Comparison of ENCODE assay signal across 26 cellular contexts in the genomic region with DNA sequence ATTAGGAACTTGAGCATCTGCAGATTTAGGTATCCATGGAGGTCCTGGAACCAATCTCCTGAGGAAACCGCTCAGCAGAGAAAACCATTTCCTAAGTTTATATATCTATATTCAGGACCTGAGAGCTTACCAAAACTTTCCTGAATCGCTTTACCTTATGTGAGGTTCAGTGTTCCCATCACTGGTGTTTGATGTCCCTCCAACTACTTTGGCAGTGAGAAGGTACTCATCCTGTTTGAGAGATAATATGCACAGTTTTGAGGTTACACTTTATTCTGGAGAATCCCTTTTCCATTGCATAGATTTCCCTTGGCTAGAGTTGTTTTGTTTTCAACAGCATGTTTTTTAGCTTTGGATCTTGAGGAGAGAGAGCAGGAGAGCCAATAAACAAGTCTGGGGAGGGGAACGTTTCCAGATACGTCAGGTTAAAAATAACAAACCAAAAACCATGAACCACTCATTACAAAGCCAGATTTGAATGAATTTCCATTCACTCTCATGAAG. TPM values are rescaled to one million over a fixed set of nuclear protein-coding genes. Genes with fewer than 3 reads are reported as not detected.
DNase-seq lines count a peak whose midpoint lies in the region; ATAC-seq, FAIRE-seq and TF ChIP-seq lines count a peak whose summit lies in the region.
"Had no signal": no experiment of that assay in that cellular context is flagged by ENCODE, and none has a peak within 500 bp of the region (broad histone marks: within the 10 kb centered on the region; RNA-seq: fewer than 3 reads in every experiment).

No MANE protein-coding gene starts in this region.

- H3K27me3 Mint-ChIP-seq in activated T-cell treated with anti-CD3 and anti-CD28 coated beads, Interleukin-2, amount 50 U/mL, for 24 hours = no peaks in the 10 kb centered on the region
- H3K27me3 Mint-ChIP-seq in activated T-helper 2 cell treated with anti-CD3 and anti-CD28 coated beads, Interferon-gamma antibody, Interleukin-2, Interleukin-4, amounts not matched to agents 10 μg/mL and 5 μg/mL and 100 μg/mL, durations not matched to agents 14 hours and 24 hours and 36 hours (ENCODE audit: low read depth) = no peaks in the 10 kb centered on the region
- no peaks in the 10 kb centered on the region for H3K27me3 Mint-ChIP-seq in effector memory CD8-positive, alpha-beta T cell
- H3K27me3 Mint-ChIP-seq: brain; CD4-positive, alpha-beta memory T cell had no signal

- no peak overlapping the region for H2BK5ac ChIP-seq in trophoblast cell (ENCODE audit: low read depth, low read length, poor library complexity)

- no peak for ATAC-seq in effector memory CD8-positive, alpha-beta T cell (replicated peaks)
- ATAC-seq: A549; activated T-cell treated with anti-CD3 and anti-CD28 coated beads, Interleukin-2, amount 50 U/mL, for 72 hours; pancreas had no signal

- H2AFZ ChIP-seq in trophoblast cell (ENCODE audit: insufficient read depth, low read length, poor library complexity) = no peak overlapping the region

- peak overlapping the region; percentile 22 for H2BK120ac ChIP-seq in trophoblast cell (ENCODE audit: insufficient read depth, low read length, poor library complexity)

- no peak for DNase-seq in activated T-cell treated with anti-CD3 and anti-CD28 coated beads, Interleukin-2, amount 50 U/mL, for 24 hours
- no peak for DNase-seq in activated T-cell treated with anti-CD3 and anti-CD28 coated beads, Interleukin-2, amount 50 U/mL, for 1 hour
- no peak for DNase-seq in GM12892 (ENCODE audit: insufficient read length)
- no peak for DNase-seq in activated T-helper 2 cell treated with anti-CD3 and anti-CD28 coated beads, Interferon-gamma antibody, Interleukin-2, Interleukin-4, amounts not matched to agents 10 μg/mL and 5 μg/mL and 100 μg/mL, durations not matched to agents 14 hours and 24 hours and 36 hours (ENCODE audit: low spot score)
- DNase-seq in trophoblast cell = no peak
- DNase-seq in NCI-H1930 (lab: John Stamatoyannopoulos, UW) = no peak
- DNase-seq in effector memory CD8-positive, alpha-beta T cell = no peak
- no peak for DNase-seq in globus pallidus (ENCODE audit: low spot score)
- DNase-seq: activated CD4-positive, CD25-positive, alpha-beta regulatory T cell treated with anti-CD3 and anti-CD28 coated beads, Interleukin-2, amount 50 U/mL, for 72 hours; activated T-cell treated with anti-CD3 and anti-CD28 coated beads, Interleukin-2, amount 50 U/mL, for 72 hours; AML-193; CD4-positive, alpha-beta memory T cell; NCI-H146; pancreas; RPMI8226; stimulated activated CD4-positive, alpha-beta T cell treated with anti-CD3 and anti-CD28 coated beads, Interleukin-2, amount 100 ng/mL, for 24 hours; substantia nigra had no signal

- H3K79me2 ChIP-seq in trophoblast cell (ENCODE audit: control insufficient read depth, insufficient read depth, low read length, poor library complexity) = peaks cover 3% of the 10 kb centered on the region

- no peak overlapping the region for H4K12ac ChIP-seq in trophoblast cell (ENCODE audit: low read depth, low read length)

- no peak overlapping the region for H3K14ac ChIP-seq in trophoblast cell (ENCODE audit: low read length)

- H3K4me1 ChIP-seq in trophoblast cell (ENCODE audit: control insufficient read depth in 1 of 2, insufficient read depth in 2 of 2, low read length in 2 of 2) = peaks cover 0 to 5% of the 10 kb centered on the region in 2 experiments
- H3K4me1 ChIP-seq: pancreas, vagina had no signal

- H3K9ac ChIP-seq in trophoblast cell (ENCODE audit: low read length) = no peak overlapping the region

- peaks cover 52% of the 10 kb centered on the region for H3K36me3 Mint-ChIP-seq in activated T-cell treated with anti-CD3 and anti-CD28 coated beads, Interleukin-2, amount 50 U/mL, for 24 hours (ENCODE audit: low read depth)
- peaks cover 59% of the 10 kb centered on the region for H3K36me3 Mint-ChIP-seq in activated T-helper 2 cell treated with anti-CD3 and anti-CD28 coated beads, Interferon-gamma antibody, Interleukin-2, Interleukin-4, amounts not matched to agents 10 μg/mL and 5 μg/mL and 100 μg/mL, durations not matched to agents 14 hours and 24 hours and 36 hours (ENCODE audit: low read depth)
- no peaks in the 10 kb centered on the region for H3K36me3 Mint-ChIP-seq in effector memory CD8-positive, alpha-beta T cell (ENCODE audit: insufficient read depth)
- H3K36me3 Mint-ChIP-seq: CD4-positive, alpha-beta memory T cell had no signal

- H2BK12ac ChIP-seq in trophoblast cell (ENCODE audit: low read length) = peak overlapping the region; percentile 87

- no peak overlapping the region for H3K18ac ChIP-seq in trophoblast cell (ENCODE audit: low read length)

- H3K4me3 ChIP-seq in trophoblast cell (ENCODE audit: low read depth, low read length) = no peak overlapping the region
- H3K4me3 ChIP-seq: A549, pancreas, SK-N-MC, vagina had no signal

- H3K27me3 ChIP-seq in trophoblast cell (ENCODE audit: insufficient read depth, low read length) = no peaks in the 10 kb centered on the region
- H3K27me3 ChIP-seq: pancreas, vagina had no signal

- H3K4me2 ChIP-seq in trophoblast cell (ENCODE audit: low read length) = no peak overlapping the region
- H3K4me2 ChIP-seq: A549 had no signal

- H3K4ac ChIP-seq in trophoblast cell (ENCODE audit: low read depth, low read length) = no peak overlapping the region

- H3K9me3 ChIP-seq in trophoblast cell (ENCODE audit: insufficient read depth, low read depth, low read length) = no peaks in the 10 kb centered on the region
- H3K9me3 ChIP-seq: A549, pancreas, vagina had no signal

- FAIRE-seq in GM12892 (lab: Jason Lieb, UNC) = peak; percentile 72
- FAIRE-seq: A549, GM12891, H1, pancreas, TTC549 had no signal

- TF ChIP-seq POLR2A in GM12892 (IDR thresholded peaks at IDR 0.05; ENCODE audit: low read depth, low read length) = no peak

- H3K36me3 ChIP-seq in trophoblast cell (ENCODE audit: control insufficient read depth in 1 of 2, insufficient read depth in 2 of 2, low read length in 2 of 2) = no peaks in the 10 kb centered on the region
- H3K36me3 ChIP-seq: pancreas, vagina had no signal

- H2AK5ac ChIP-seq in trophoblast cell (ENCODE audit: low read length) = no peak overlapping the region

- H3K27ac ChIP-seq in trophoblast cell (ENCODE audit: low read depth, low read length) = no peak overlapping the region
- H3K27ac ChIP-seq: A549, HL-60, pancreas, SK-N-MC, vagina had no signal

- H4K91ac ChIP-seq in trophoblast cell (ENCODE audit: low read depth, low read length) = no peak overlapping the region

- intact Hi-C loops in activated T-helper 2 cell treated with anti-CD3 and anti-CD28 coated beads, Interferon-gamma antibody, Interleukin-2, Interleukin-4, amounts not matched to agents 10 μg/mL and 5 μg/mL and 100 μg/mL, durations not matched to agents 14 hours and 24 hours and 36 hours (cut with micrococcal nuclease) = no loop called here

- H3K4me1 Mint-ChIP-seq in activated T-cell treated with anti-CD3 and anti-CD28 coated beads, Interleukin-2, amount 50 U/mL, for 24 hours (ENCODE audit: low read depth) = peaks cover 34% of the 10 kb centered on the region
- peaks cover 36% of the 10 kb centered on the region for H3K4me1 Mint-ChIP-seq in activated T-helper 2 cell treated with anti-CD3 and anti-CD28 coated beads, Interferon-gamma antibody, Interleukin-2, Interleukin-4, amounts not matched to agents 10 μg/mL and 5 μg/mL and 100 μg/mL, durations not matched to agents 14 hours and 24 hours and 36 hours (ENCODE audit: low read depth)
- no peaks in the 10 kb centered on the region for H3K4me1 Mint-ChIP-seq in effector memory CD8-positive, alpha-beta T cell (ENCODE audit: low read depth in 2 of 2)
- H3K4me1 Mint-ChIP-seq: brain had no signal

- H3K23ac ChIP-seq in trophoblast cell (ENCODE audit: low read length) = no peak overlapping the region

- WGBS in trophoblast cell (ENCODE audit: extremely low coverage, insufficient coverage, insufficient read length) = no CpG with 5 or more reads among the region's 4 CpGs

- no peak overlapping the region for H4K8ac ChIP-seq in trophoblast cell (ENCODE audit: low read depth, low read length)

- H3K9me3 Mint-ChIP-seq in activated T-cell treated with anti-CD3 and anti-CD28 coated beads, Interleukin-2, amount 50 U/mL, for 24 hours = no peaks in the 10 kb centered on the region
- no peaks in the 10 kb centered on the region for H3K9me3 Mint-ChIP-seq in activated T-helper 2 cell treated with anti-CD3 and anti-CD28 coated beads, Interferon-gamma antibody, Interleukin-2, Interleukin-4, amounts not matched to agents 10 μg/mL and 5 μg/mL and 100 μg/mL, durations not matched to agents 14 hours and 24 hours and 36 hours
- H3K9me3 Mint-ChIP-seq in effector memory CD8-positive, alpha-beta T cell = no peaks in the 10 kb centered on the region
- H3K9me3 Mint-ChIP-seq: activated T-cell treated with anti-CD3 and anti-CD28 coated beads, Interleukin-2, amount 50 U/mL, for 72 hours; brain had no signal

- no peak overlapping the region for H3K4me3 Mint-ChIP-seq in activated T-cell treated with anti-CD3 and anti-CD28 coated beads, Interleukin-2, amount 50 U/mL, for 24 hours
- H3K4me3 Mint-ChIP-seq in activated T-helper 2 cell treated with anti-CD3 and anti-CD28 coated beads, Interferon-gamma antibody, Interleukin-2, Interleukin-4, amounts not matched to agents 10 μg/mL and 5 μg/mL and 100 μg/mL, durations not matched to agents 14 hours and 24 hours and 36 hours (ENCODE audit: low read depth) = no peak overlapping the region
- H3K4me3 Mint-ChIP-seq in effector memory CD8-positive, alpha-beta T cell = no peak overlapping the region
- H3K4me3 Mint-ChIP-seq: brain; CD4-positive, alpha-beta memory T cell had no signal

- peak overlapping the region; percentile 65 for H3K27ac Mint-ChIP-seq in activated T-cell treated with anti-CD3 and anti-CD28 coated beads, Interleukin-2, amount 50 U/mL, for 24 hours
- peak overlapping the region; percentile 64 for H3K27ac Mint-ChIP-seq in activated T-helper 2 cell treated with anti-CD3 and anti-CD28 coated beads, Interferon-gamma antibody, Interleukin-2, Interleukin-4, amounts not matched to agents 10 μg/mL and 5 μg/mL and 100 μg/mL, durations not matched to agents 14 hours and 24 hours and 36 hours
- H3K27ac Mint-ChIP-seq in effector memory CD8-positive, alpha-beta T cell = no peak overlapping the region
- H3K27ac Mint-ChIP-seq: brain; CD4-positive, alpha-beta memory T cell had no signal

- H3K79me1 ChIP-seq in trophoblast cell (ENCODE audit: low read length) = peaks cover 5% of the 10 kb centered on the region

RNA-seq across cellular contexts. Expression of gene CD200, which starts 33.5 kb away (rescaled TPM):
- 27.2 TPM for polyA plus RNA-seq in GM12892 (2012; ENCODE audit: missing spikeins)
- 60.3 and 63.3 TPM in 2 replicates for total RNA-seq in activated T-helper 2 cell treated with anti-CD3 and anti-CD28 coated beads, Interferon-gamma antibody, Interleukin-2, Interleukin-4, amounts not matched to agents 10 μg/mL and 5 μg/mL and 100 μg/mL, durations not matched to agents 14 hours and 24 hours and 36 hours
- polyA plus RNA-seq in trophoblast cell (2013) = 7.8 TPM in 2 replicates
- total RNA-seq: NCI-H460 had no signal
- polyA plus RNA-seq: A549 had no signal

Comparison
In these comparisons a context has a peak if more than half of its experiments do, and no peak if none do; other contexts are left out.
1. H3K27ac Mint-ChIP-seq: peak in activated T-cell treated with anti-CD3 and anti-CD28 coated beads, Interleukin-2, amount 50 U/mL, for 24 hours (single experiment) and activated T-helper 2 cell treated with anti-CD3 and anti-CD28 coated beads, Interferon-gamma antibody, Interleukin-2, Interleukin-4, amounts not matched to agents 10 μg/mL and 5 μg/mL and 100 μg/mL, durations not matched to agents 14 hours and 24 hours and 36 hours (single experiment); none in effector memory CD8-positive, alpha-beta T cell (0 of 2).